Comparison of ENCODE assay signal across 10 cellular contexts in the genomic region with DNA sequence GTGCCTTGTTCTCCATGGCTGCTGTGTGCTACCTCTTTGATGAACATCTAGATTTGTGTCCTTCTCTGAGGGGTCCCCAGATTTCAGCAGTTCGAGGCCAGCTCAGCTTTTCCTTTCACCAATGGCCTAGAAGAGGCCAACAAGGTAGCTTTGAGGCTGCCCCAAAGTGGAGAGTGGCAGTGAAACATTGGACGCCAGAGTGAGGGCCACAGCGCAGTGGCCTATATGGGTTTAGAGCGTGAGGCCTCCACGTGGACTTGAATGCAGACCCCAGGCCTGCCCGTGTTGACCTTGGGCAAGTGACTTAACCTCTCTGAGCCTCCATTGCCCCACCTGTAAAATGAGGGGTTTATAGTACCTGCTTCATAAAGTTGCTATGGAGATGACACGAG. TPM values are rescaled to one million over a fixed set of nuclear protein-coding genes. Genes with fewer than 3 reads are reported as not detected.
DNase-seq lines count a peak whose midpoint lies in the region; ATAC-seq and TF ChIP-seq lines count a peak whose summit lies in the region.
"Had no signal": no experiment of that assay in that cellular context is flagged by ENCODE, and none has a peak within 500 bp of the region (broad histone marks: within the 10 kb centered on the region; RNA-seq: fewer than 3 reads in every experiment).

No MANE protein-coding gene starts in this region.

- H3K36me3 ChIP-seq in left lung: no peaks in the 10 kb centered on the region
- H3K36me3 ChIP-seq in tibial artery: no peaks in the 10 kb centered on the region

- H3K4me3 Mint-ChIP-seq in activated naive CD8-positive, alpha-beta T cell: peak overlapping the region; percentile 82
- no peak overlapping the region for H3K4me3 Mint-ChIP-seq in activated naive CD8-positive, alpha-beta T cell treated with anti-CD3 and anti-CD28 coated beads, Interleukin-2, amount 50 U/mL, for 24 hours
- H3K4me3 Mint-ChIP-seq in brain: peak overlapping the region in 4 of 5 experiments; percentile 81 to 86 (median 83)

- H3K27ac ChIP-seq in left lung (peak overlapping the region in 1 of 2 donors; percentile 69), tibial artery (peak overlapping the region; percentile 74 to 79)
- H3K27ac ChIP-seq: C4-2B had no signal

- H3K4me1 ChIP-seq in left lung (peaks cover 10 to 33% of the 10 kb centered on the region in 2 donors), tibial artery (peaks cover 0 to 46% (median 41%) of the 10 kb centered on the region in 4 donors)

- ATAC-seq in activated naive CD8-positive, alpha-beta T cell treated with anti-CD3 and anti-CD28 coated beads, Interleukin-2, amount 50 U/mL, for 24 hours: no peak
- ATAC-seq in left lung (no peak), GM19324 (IDR thresholded peaks at IDR 0.05; ENCODE audit: low FRiP score, unreplicated experiment) (no peak)

- no peaks in the 10 kb centered on the region for H3K9me3 Mint-ChIP-seq in activated naive CD8-positive, alpha-beta T cell (ENCODE audit: low read depth)
- no peaks in the 10 kb centered on the region for H3K9me3 Mint-ChIP-seq in activated naive CD8-positive, alpha-beta T cell treated with anti-CD3 and anti-CD28 coated beads, Interleukin-2, amount 50 U/mL, for 24 hours
- H3K9me3 Mint-ChIP-seq in brain: no peaks in the 10 kb centered on the region
- H3K9me3 Mint-ChIP-seq: activated naive CD4-positive, alpha-beta T cell treated with anti-CD3 and anti-CD28 coated beads, Interleukin-2, amount 50 U/mL, for 72 hours had no signal

- peaks cover 2% of the 10 kb centered on the region for H3K36me3 Mint-ChIP-seq in activated naive CD8-positive, alpha-beta T cell
- no peaks in the 10 kb centered on the region for H3K36me3 Mint-ChIP-seq in activated naive CD8-positive, alpha-beta T cell treated with anti-CD3 and anti-CD28 coated beads, Interleukin-2, amount 50 U/mL, for 24 hours (ENCODE audit: low read depth)
- no peaks in the 10 kb centered on the region for H3K36me3 Mint-ChIP-seq in brain
- H3K36me3 Mint-ChIP-seq: activated naive CD4-positive, alpha-beta T cell treated with anti-CD3 and anti-CD28 coated beads, Interleukin-2, amount 50 U/mL, for 72 hours had no signal

- H3K27ac Mint-ChIP-seq in activated naive CD8-positive, alpha-beta T cell: no peak overlapping the region
- H3K27ac Mint-ChIP-seq in activated naive CD8-positive, alpha-beta T cell treated with anti-CD3 and anti-CD28 coated beads, Interleukin-2, amount 50 U/mL, for 24 hours: no peak overlapping the region
- peak overlapping the region in 2 of 5 experiments; percentile 28 to 49 for H3K27ac Mint-ChIP-seq in brain
- H3K27ac Mint-ChIP-seq: activated naive CD4-positive, alpha-beta T cell treated with anti-CD3 and anti-CD28 coated beads, Interleukin-2, amount 50 U/mL, for 72 hours had no signal

- no peaks in the 10 kb centered on the region for H3K9me3 ChIP-seq in left lung
- H3K9me3 ChIP-seq in tibial artery: no peaks in the 10 kb centered on the region

- intact Hi-C loops in left lung (cut with DNase I) (no loop called here), tibial artery (cut with DNase I; ENCODE audit: low total_unique reads) (no loop called here), posterior vena cava (cut with DNase I) (no loop called here)

- H3K27me3 ChIP-seq in left lung (peaks cover 5 to 16% of the 10 kb centered on the region in 2 donors), tibial artery (peaks cover 0 to 4% of the 10 kb centered on the region in 2 donors)

- DNase-seq in activated naive CD8-positive, alpha-beta T cell treated with anti-CD3 and anti-CD28 coated beads, Interleukin-2, amount 50 U/mL, for 24 hours: no peak
- no peak for DNase-seq in left lung
- no peak for DNase-seq in tibial artery
- no peak for DNase-seq in putamen (ENCODE audit: low spot score)
- DNase-seq in posterior vena cava (ENCODE audit: low spot score): no peak

- TF ChIP-seq CTCF in brain (conservative IDR thresholded peaks at IDR 0.05) (no peak), left lung (IDR thresholded peaks at IDR 0.05) (no peak), tibial artery (IDR thresholded peaks at IDR 0.05) (no peak)

- H3K4me3 ChIP-seq in left lung (peak overlapping the region; percentile 30 to 43), tibial artery (peak overlapping the region; percentile 49 to 57)

- H3K4me1 Mint-ChIP-seq in activated naive CD8-positive, alpha-beta T cell (ENCODE audit: low read depth): peaks cover 6% of the 10 kb centered on the region
- H3K4me1 Mint-ChIP-seq in activated naive CD8-positive, alpha-beta T cell treated with anti-CD3 and anti-CD28 coated beads, Interleukin-2, amount 50 U/mL, for 24 hours: peaks cover 6% of the 10 kb centered on the region
- peaks cover 20% of the 10 kb centered on the region for H3K4me1 Mint-ChIP-seq in brain

- H3K27me3 Mint-ChIP-seq in activated naive CD8-positive, alpha-beta T cell: peaks cover 13% of the 10 kb centered on the region
- H3K27me3 Mint-ChIP-seq in activated naive CD8-positive, alpha-beta T cell treated with anti-CD3 and anti-CD28 coated beads, Interleukin-2, amount 50 U/mL, for 24 hours: peaks cover 20% of the 10 kb centered on the region
- peaks cover 17% of the 10 kb centered on the region for H3K27me3 Mint-ChIP-seq in brain

RNA-seq across cellular contexts. Expression of a gene that starts 11.8 kb away (rescaled TPM):
- 0.24 TPM for polyA plus RNA-seq in brain (ENCODE audit: insufficient read depth, low read depth, low replicate concordance)
- 1 to 10 TPM in 1 of 2 donors, under 1 TPM in 1; 0.79 to 3.1 TPM for total RNA-seq in left lung
- total RNA-seq in posterior vena cava: 1 to 10 TPM in 1 of 2 donors, under 1 TPM in 1; 0.57 to 1.3 TPM

RNA-seq across cellular contexts. Expression of a gene that starts 28.0 kb away (rescaled TPM):
- 52.7 TPM for polyA plus RNA-seq in brain (ENCODE audit: insufficient read depth, low read depth, low replicate concordance)
- total RNA-seq in left lung: 10 to 100 TPM; 36.4 to 48.1 TPM
- total RNA-seq in posterior vena cava: 10 to 100 TPM; 27.8 to 27.9 TPM

RNA-seq across cellular contexts. Expression of a gene that starts 32.4 kb away (rescaled TPM):
- 50.7 TPM for polyA plus RNA-seq in brain (ENCODE audit: insufficient read depth, low read depth, low replicate concordance)
- 100 to 1,000 TPM in 1 of 2 donors, 10 to 100 TPM in 1; 80.4 to 114 TPM for total RNA-seq in left lung
- total RNA-seq in posterior vena cava: 100 to 1,000 TPM; 183 to 218 TPM
